Comparison of ENCODE assay signal across 28 cellular contexts in the genomic region with DNA sequence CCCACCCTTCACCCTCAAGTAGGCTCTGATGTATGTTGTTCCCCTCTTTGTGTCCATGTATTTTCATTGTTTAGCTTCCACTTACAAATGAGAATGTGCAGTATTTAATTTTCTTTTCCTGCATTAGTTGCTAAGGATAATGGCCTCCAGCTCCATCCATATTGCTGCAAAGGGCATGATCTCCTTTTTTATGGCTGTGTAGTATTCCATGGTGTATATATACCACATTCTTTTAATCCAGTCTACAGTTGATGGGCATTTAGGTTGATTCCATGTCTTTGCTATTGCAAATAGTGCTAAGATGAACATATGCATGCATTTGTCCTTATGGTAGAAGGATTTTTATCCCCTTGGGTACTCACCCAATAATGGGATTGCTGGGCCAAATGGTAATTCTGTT. TPM values are rescaled to one million over a fixed set of nuclear protein-coding genes. Genes with fewer than 3 reads are reported as not detected.
"Had no signal": no experiment of that assay in that cellular context is flagged by ENCODE, and none has a peak within 500 bp of the region (broad histone marks: within the 10 kb centered on the region; RNA-seq: fewer than 3 reads in every experiment).

No MANE protein-coding gene starts in this region.

- H3K4me1 ChIP-seq: suprapubic skin, testis, thyroid gland, tibial artery, tibial nerve, upper lobe of left lung, upper lobe of right lung, uterus, vagina had no signal

- H3K27ac ChIP-seq: stomach, suprapubic skin, testis, thoracic aorta, thyroid gland, tibial artery, tibial nerve, transverse colon, upper lobe of left lung, upper lobe of right lung, uterus, vagina had no signal

- DNase-seq: stimulated activated CD4-positive, alpha-beta T cell treated with anti-CD3 and anti-CD28 coated beads, Interleukin-2, amount 100 ng/mL, for 48 hours; stimulated activated CD4-positive, alpha-beta T cell treated with anti-CD3 and anti-CD28 coated beads, Interleukin-4, amount 100 ng/mL, for 1 hour; stimulated activated CD4-positive, alpha-beta T cell treated with anti-CD3 and anti-CD28 coated beads, Interleukin-4, amount 100 ng/mL, for 24 hours; stimulated activated CD4-positive, alpha-beta T cell treated with anti-CD3 and anti-CD28 coated beads, Interleukin-4, amount 100 ng/mL, for 4 hours; stimulated activated CD8-positive, alpha-beta memory T cell treated with anti-CD3 and anti-CD28 coated beads, Interleukin-4, amount 100 ng/mL, for 48 hours; stimulated activated naive B cell treated with anti-CD40 and anti-IgM and Interleukin-4, amounts not matched to agents 10 μg/mL and 1 μg/mL and 100 μg/mL, for 72 hours; stimulated activated naive CD4-positive, alpha-beta T cell; stimulated activated naive CD4-positive, alpha-beta T cell treated with Interleukin-2 at 50 U/mL for 16 hours; stimulated activated naive CD8-positive, alpha-beta T cell treated with anti-CD3 and anti-CD28 coated beads, Interleukin-15, amount 100 ng/mL, for 72 hours; stimulated activated naive CD8-positive, alpha-beta T cell treated with anti-CD3 and anti-CD28 coated beads, Interleukin-15, Interleukin-2, amounts not matched to agents 100 U/mL and 50 U/mL, for 24 hours; stomach; substantia nigra; testis; thyroid gland; tibial artery; transverse colon; trophoblast cell; upper lobe of left lung; upper lobe of right lung; uterus had no signal

- H3K9me3 ChIP-seq: suprapubic skin, testis, thoracic aorta, thyroid gland, tibial artery, upper lobe of right lung, uterus, vagina had no signal

- FAIRE-seq: urothelium cell line had no signal

- H3K36me3 ChIP-seq: stomach, suprapubic skin, thoracic aorta, thyroid gland, tibial artery, tibial nerve, transverse colon, upper lobe of left lung, upper lobe of right lung, uterus, vagina had no signal

- ATAC-seq: stimulated activated effector memory CD8-positive, alpha-beta T cell treated with anti-CD3 and anti-CD28 coated beads, Interleukin-12 subunit alpha, Interleukin-12 subunit beta, amount 100 ng/mL, for 72 hours; stimulated activated memory B cell treated with anti-CD40 and anti-IgM and Interleukin-4, amounts not matched to agents 10 μg/mL and 1 μg/mL and 100 μg/mL, for 72 hours; stimulated activated naive B cell treated with anti-CD40 and anti-IgM and Interleukin-4, amounts not matched to agents 10 μg/mL and 1 μg/mL and 100 μg/mL, for 72 hours; stimulated activated naive CD8-positive, alpha-beta T cell treated with anti-CD3 and anti-CD28 coated beads, Interleukin-15, amount 100 ng/mL, for 72 hours; stimulated activated naive CD8-positive, alpha-beta T cell treated with anti-CD3 and anti-CD28 coated beads, Interleukin-15, Interleukin-2, amounts not matched to agents 100 U/mL and 50 U/mL, for 24 hours; upper lobe of right lung had no signal

- H3K27me3 ChIP-seq: stomach, testis, thyroid gland, tibial artery, tibial nerve, transverse colon, upper lobe of left lung, upper lobe of right lung, uterus, vagina had no signal

- H3K4me3 ChIP-seq: stomach, suprapubic skin, testis, thoracic aorta, thyroid gland, tibial artery, tibial nerve, transverse colon, upper lobe of left lung, upper lobe of right lung, uterus, vagina had no signal

RNA-seq across cellular contexts. Expression of gene COL9A1, which starts 35.9 kb away (rescaled TPM):
- total RNA-seq: subcutaneous adipose tissue, suprapubic skin, thoracic aorta, upper lobe of right lung had no signal
